Comparison of ENCODE assay signal across 8 cellular contexts in genomic region chr11:6619021-6619745, GRCh38. TPM values are rescaled to one million over a fixed set of nuclear protein-coding genes. Genes with fewer than 3 reads are reported as not detected.
DNase-seq lines count a peak whose midpoint lies in the region; ATAC-seq and TF ChIP-seq lines count a peak whose summit lies in the region.

TPP1 (minus strand) TSS chr11:6619422; CDS start chr11:6619400, 22 bp downstream.

- DNase-seq in CD14-positive monocyte (ENCODE audit: low spot score) = peak; percentile 92
- DNase-seq in NCI-H748 (lab: John Stamatoyannopoulos, UW; ENCODE audit: unreplicated experiment) = peak; percentile 93
- peak; percentile 84 for DNase-seq in activated CD4-positive, alpha-beta T cell treated with anti-CD3 and anti-CD28 coated beads, Interleukin-2, amount 50 U/mL, for 1 hour
- peak; percentile 98 for DNase-seq in dermis blood vessel endothelial cell
- peak; percentile 91 to 94 for DNase-seq in left lung
- DNase-seq in stimulated activated CD4-positive, alpha-beta T cell treated with anti-CD3 and anti-CD28 coated beads, Interleukin-2, amount 100 ng/mL, for 48 hours = peak; percentile 76 to 84

- ATAC-seq in GM19395 (IDR thresholded peaks at IDR 0.05; ENCODE audit: unreplicated experiment) (peak; percentile 99), HG03558 (IDR thresholded peaks at IDR 0.05; ENCODE audit: extremely low read depth, unreplicated experiment) (peak; percentile 97), left lung (peak; percentile 94)

- H3K27me3 Mint-ChIP-seq in CD14-positive monocyte (ENCODE audit: low read depth in 3 of 3) = no peaks in the 10 kb centered on the region

- no peak within 1 kb of the TSS for H3K27ac Mint-ChIP-seq in CD14-positive monocyte

- H3K9me3 ChIP-seq in left lung = no peaks in the 10 kb centered on the region

- H3K27me3 ChIP-seq in left lung = no peaks in the 10 kb centered on the region

- H3K27ac ChIP-seq in left lung = peak within 1 kb of the TSS; percentile 92 to 95

- intact Hi-C loops in CD14-positive monocyte (cut with micrococcal nuclease) (loop anchor here (2.0 to 10.0 kb wide), 2 partner anchors 16 to 384 kb away; partner anchors contain the start of genes CNGA4 (in 1 of the 2), FHIP1B (in 1 of the 2), ILK (in 1 of the 2) and RRP8 (in 1 of the 2)), left lung (cut with DNase I) (no loop called here)

- TF ChIP-seq CTCF in CD14-positive monocyte (IDR thresholded peaks at IDR 0.05) (no peak), left lung (IDR thresholded peaks at IDR 0.05) (no peak)

- H3K4me3 Mint-ChIP-seq in CD14-positive monocyte = no peak within 1 kb of the TSS

- no peaks in the 10 kb centered on the region for H3K9me3 Mint-ChIP-seq in CD14-positive monocyte

- H3K4me1 Mint-ChIP-seq in CD14-positive monocyte = peaks cover 18% of the 10 kb centered on the region

- peaks cover 0 to 38% of the 10 kb centered on the region in 2 donors for H3K36me3 ChIP-seq in left lung

- H3K36me3 Mint-ChIP-seq in CD14-positive monocyte = no peaks in the 10 kb centered on the region

- H3K4me1 ChIP-seq in left lung = peaks cover 13 to 44% of the 10 kb centered on the region in 2 donors

- H3K4me3 ChIP-seq in left lung = peak within 1 kb of the TSS; percentile 52 to 82

RNA-seq across cellular contexts. Expression of gene TPP1, which starts in this region (rescaled TPM):
- 100 to 1,000 TPM; 218 to 359 TPM for polyA plus RNA-seq in CD14-positive monocyte
- total RNA-seq in dermis blood vessel endothelial cell = 137 and 197 TPM in 2 replicates
- 100 to 1,000 TPM; 202 to 264 TPM for total RNA-seq in left lung

Comparison
In these comparisons a context has a peak if more than half of its experiments do, and no peak if none do; other contexts are left out.
1. Peak in every context shown above with its lines: DNase-seq, ATAC-seq, H3K4me3 ChIP-seq and H3K27ac ChIP-seq.
2. intact Hi-C loops: an anchor here in CD14-positive monocyte (2.0 to 10.0 kb wide); none called in left lung.